Comparison of ENCODE assay signal across 1 cellular context in the genomic region with DNA sequence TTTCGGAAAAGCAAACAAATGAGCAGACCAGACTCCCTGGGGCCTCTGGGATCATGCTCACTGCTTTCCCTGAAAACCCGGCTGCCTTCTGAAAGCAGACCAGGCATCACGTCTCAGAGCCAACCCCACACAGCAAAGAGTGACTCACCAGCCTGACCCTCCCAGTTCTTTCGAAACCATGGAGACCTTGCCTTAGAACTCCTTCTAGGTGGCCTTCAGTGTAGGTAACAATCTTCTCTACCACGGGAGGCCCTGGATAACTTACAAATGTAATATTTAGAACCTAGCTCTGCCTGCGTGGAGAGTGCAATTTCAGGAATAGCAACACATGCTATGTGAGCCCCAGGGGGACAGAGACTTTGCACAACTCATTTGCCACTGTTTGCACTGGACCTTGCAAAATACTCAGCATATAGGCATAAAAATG.
TF ChIP-seq lines count a peak whose summit lies in the region.

No MANE protein-coding gene starts in this region.

TF ChIP-seq in IMR-90, 13 proteins besides CTCF, POLR2A, EP300 and RAD21:
- TF ChIP-seq FOS (IDR thresholded peaks at IDR 0.05; ENCODE audit: low read depth, low read length) (peak; percentile 49; the same call in 1 of the 2 replicates), CEBPB (IDR thresholded peaks at IDR 0.05; ENCODE audit: low read depth, low read length) (peak; percentile 84), RCOR1 (IDR thresholded peaks at IDR 0.05; ENCODE audit: insufficient replicate concordance, low read length) (no peak), MAZ (IDR thresholded peaks at IDR 0.05; ENCODE audit: borderline replicate concordance, low read depth, low read length) (no peak)
